In the genomic region with DNA sequence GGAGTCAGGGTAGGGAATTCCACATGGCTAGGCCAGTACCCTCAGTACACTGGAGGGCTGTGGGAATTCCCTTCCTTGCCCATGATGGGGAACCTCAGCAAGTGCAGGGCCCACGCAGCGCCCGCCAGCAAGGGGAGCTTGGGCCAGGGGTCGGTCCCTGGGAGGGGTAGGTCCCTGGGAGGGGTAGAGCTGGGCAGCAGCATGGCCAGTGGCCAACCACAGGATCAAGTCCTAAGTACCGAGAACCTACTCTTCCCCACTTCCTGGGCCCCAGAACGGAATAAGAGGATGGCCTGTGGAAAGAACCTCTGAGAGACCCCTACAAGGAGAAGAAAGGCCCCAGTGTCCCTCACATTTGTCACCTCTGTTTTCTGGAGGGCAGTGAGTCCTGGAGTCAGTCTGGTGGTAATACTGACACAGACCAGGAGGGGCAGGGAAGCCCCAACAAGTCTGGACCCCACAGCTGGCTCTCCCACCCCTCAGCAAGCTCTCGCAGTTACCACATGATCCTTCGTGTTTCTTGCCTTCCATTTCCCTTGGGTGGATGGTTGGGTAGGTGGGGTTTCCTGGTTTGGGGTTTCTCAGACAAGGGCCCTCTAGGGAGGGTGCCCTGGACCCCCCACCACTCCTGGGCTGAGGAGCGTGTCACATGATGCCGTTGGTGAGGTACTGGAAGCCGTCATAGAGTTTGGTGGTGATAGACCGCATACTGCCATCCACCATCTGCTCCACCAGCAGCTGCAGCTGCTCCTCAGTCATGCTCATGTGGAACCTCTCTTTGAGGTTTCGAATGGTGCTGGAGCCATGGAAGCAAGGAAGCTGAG, we compare ENCODE assay signal across 13 cellular contexts. TPM values are rescaled to one million over a fixed set of nuclear protein-coding genes. Genes with fewer than 3 reads are reported as not detected.
DNase-seq lines count a peak whose midpoint lies in the region; ATAC-seq and TF ChIP-seq lines count a peak whose summit lies in the region.
"Had no signal": no experiment of that assay in that cellular context is flagged by ENCODE, and none has a peak within 500 bp of the region (broad histone marks: within the 10 kb centered on the region; RNA-seq: fewer than 3 reads in every experiment).

No MANE protein-coding gene starts in this region.

- H3K27me3 ChIP-seq in SK-N-SH (ENCODE audit: insufficient read depth) (no peaks in the 10 kb centered on the region), gastroesophageal sphincter (no peaks in the 10 kb centered on the region)
- H3K27me3 ChIP-seq: BE2C, esophagus squamous epithelium had no signal

- no peaks in the 10 kb centered on the region for H4K20me1 ChIP-seq in SK-N-SH (ENCODE audit: insufficient read depth)

- no peaks in the 10 kb centered on the region for H3K9me3 ChIP-seq in SK-N-SH
- no peaks in the 10 kb centered on the region for H3K9me3 ChIP-seq in gastroesophageal sphincter
- H3K9me3 ChIP-seq: BE2C, esophagus squamous epithelium had no signal

- H3K4me2 ChIP-seq in SK-N-SH, result no peak overlapping the region

- CTCF ChIA-PET in SK-N-SH (lab: Yijun Ruan, JAX), result interaction anchor here (1.0 to 7.2 kb wide), 4 partner anchors 8 to 48 kb away, joined by 3 to 87 read pairs (median 4); no protein-coding TSS in a partner anchor

- H3K9ac ChIP-seq in SK-N-SH, result no peak overlapping the region

- no peaks in the 10 kb centered on the region for H3K4me1 ChIP-seq in SK-N-SH (ENCODE audit: control insufficient read depth in 1 of 2, insufficient read depth in 2 of 2, low read depth in 1 of 2, low read length in 1 of 2)
- H3K4me1 ChIP-seq in gastroesophageal sphincter, result peaks cover 0 to 19% (median 0%) of the 10 kb centered on the region in 3 donors
- H3K4me1 ChIP-seq: BE2C had no signal

- no peaks in the 10 kb centered on the region for H3K27me3 Mint-ChIP-seq in activated naive CD4-positive, alpha-beta T cell treated with anti-CD3 and anti-CD28 coated beads, Interleukin-2, amount 50 U/mL, for 24 hours
- no peaks in the 10 kb centered on the region for H3K27me3 Mint-ChIP-seq in stimulated activated naive CD8-positive, alpha-beta T cell treated with anti-CD3 and anti-CD28 coated beads, Interleukin-15, amount 100 ng/mL, for 72 hours

- TF ChIP-seq EP300 in SK-N-SH (IDR thresholded peaks at IDR 0.05; ENCODE audit: borderline replicate concordance in 1 of 2, low read depth in 1 of 2, low read length in 1 of 2) (no peak), gastroesophageal sphincter (IDR thresholded peaks at IDR 0.05) (no peak)

- H3K4me3 ChIP-seq in SK-N-SH (ENCODE audit: low read depth in 2 of 2, low read length in 1 of 2), result no peak overlapping the region
- no peak overlapping the region for H3K4me3 ChIP-seq in gastroesophageal sphincter
- H3K4me3 ChIP-seq: esophagus squamous epithelium had no signal

- ATAC-seq in gastroesophageal sphincter (no peak), GM18868 (IDR thresholded peaks at IDR 0.05; ENCODE audit: unreplicated experiment) (no peak)
- ATAC-seq in stimulated activated naive CD8-positive, alpha-beta T cell treated with anti-CD3 and anti-CD28 coated beads, Interleukin-15, amount 100 ng/mL, for 72 hours, result peak; percentile 40

- peaks cover 22 to 76% of the 10 kb centered on the region in 2 experiments for H3K36me3 ChIP-seq in SK-N-SH (replicated peaks in 1 of 2; ENCODE audit: control insufficient read depth in 1 of 2, insufficient read depth in 2 of 2, low read length in 1 of 2)
- H3K36me3 ChIP-seq in gastroesophageal sphincter, result peaks cover 0 to 100% of the 10 kb centered on the region in 2 donors

- POLR2A ChIA-PET in SK-N-SH (lab: Yijun Ruan, JAX), result interaction anchor here (1.1 kb wide), 1 partner anchor 11 kb away, joined by 3 read pairs; no protein-coding TSS in a partner anchor

- no peak overlapping the region for H2AFZ ChIP-seq in SK-N-SH (ENCODE audit: low read depth)

- no peak for TF ChIP-seq POLR2A in gastroesophageal sphincter (IDR thresholded peaks at IDR 0.05)

- H3K9me3 Mint-ChIP-seq in activated naive CD4-positive, alpha-beta T cell treated with anti-CD3 and anti-CD28 coated beads, Interleukin-2, amount 50 U/mL, for 24 hours, result no peaks in the 10 kb centered on the region
- H3K9me3 Mint-ChIP-seq in stimulated activated naive CD8-positive, alpha-beta T cell treated with anti-CD3 and anti-CD28 coated beads, Interleukin-15, amount 100 ng/mL, for 72 hours, result no peaks in the 10 kb centered on the region

- TF ChIP-seq CTCF in SK-N-SH (IDR thresholded peaks at IDR 0.05) (no peak), gastroesophageal sphincter (IDR thresholded peaks at IDR 0.05) (no peak)

- H3K9me2 ChIP-seq in SK-N-SH, result no peaks in the 10 kb centered on the region

- no peak for DNase-seq in activated naive CD4-positive, alpha-beta T cell treated with anti-CD3 and anti-CD28 coated beads, Interleukin-2, amount 50 U/mL, for 16 hours
- DNase-seq in SK-N-SH, result peak; percentile 45
- DNase-seq in stimulated activated naive CD8-positive, alpha-beta T cell treated with anti-CD3 and anti-CD28 coated beads, Interleukin-15, amount 100 ng/mL, for 72 hours, result no peak
- DNase-seq in RKO (ENCODE audit: low spot score), result no peak
- DNase-seq in epidermal melanocyte (ENCODE audit: insufficient read length, low spot score), result no peak
- DNase-seq: activated CD4-positive, CD25-positive, alpha-beta regulatory T cell; BE2C; esophagus squamous epithelium; kidney; NCI-H1048 had no signal

- H3K36me3 Mint-ChIP-seq in activated naive CD4-positive, alpha-beta T cell treated with anti-CD3 and anti-CD28 coated beads, Interleukin-2, amount 50 U/mL, for 24 hours, result peaks cover 4% of the 10 kb centered on the region

- peaks cover 15% of the 10 kb centered on the region; the same call in 1 of the 2 replicates for H3K79me2 ChIP-seq in SK-N-SH (ENCODE audit: insufficient read depth)

- H3K4me3 Mint-ChIP-seq in activated naive CD4-positive, alpha-beta T cell treated with anti-CD3 and anti-CD28 coated beads, Interleukin-2, amount 50 U/mL, for 24 hours, result no peak overlapping the region
- no peak overlapping the region for H3K4me3 Mint-ChIP-seq in stimulated activated naive CD8-positive, alpha-beta T cell treated with anti-CD3 and anti-CD28 coated beads, Interleukin-15, amount 100 ng/mL, for 72 hours

- H3F3A ChIP-seq in SK-N-SH (replicated peaks; ENCODE audit: insufficient read depth), result peaks cover 2% of the 10 kb centered on the region

- H3K4me1 Mint-ChIP-seq in activated naive CD4-positive, alpha-beta T cell treated with anti-CD3 and anti-CD28 coated beads, Interleukin-2, amount 50 U/mL, for 24 hours, result peaks cover 9% of the 10 kb centered on the region
- peaks cover 33% of the 10 kb centered on the region for H3K4me1 Mint-ChIP-seq in stimulated activated naive CD8-positive, alpha-beta T cell treated with anti-CD3 and anti-CD28 coated beads, Interleukin-15, amount 100 ng/mL, for 72 hours

- WGBS in SK-N-SH (ENCODE audit: low lambda C conversion rate), result 98% methylated on average over 12 of the region's 13 CpGs
- WGBS in gastroesophageal sphincter (ENCODE audit: low coverage in 1 of 2), 2 donors, result 80 to 90% methylated on average over 1 to 3 of the region's 13 CpGs

- TF ChIP-seq RAD21 in SK-N-SH (IDR thresholded peaks at IDR 0.05; ENCODE audit: low read length), result no peak

- H3K27ac Mint-ChIP-seq in activated naive CD4-positive, alpha-beta T cell treated with anti-CD3 and anti-CD28 coated beads, Interleukin-2, amount 50 U/mL, for 24 hours, result peak overlapping the region; percentile 51
- H3K27ac Mint-ChIP-seq in stimulated activated naive CD8-positive, alpha-beta T cell treated with anti-CD3 and anti-CD28 coated beads, Interleukin-15, amount 100 ng/mL, for 72 hours, result peak overlapping the region; percentile 51 to 63

- H3K27ac ChIP-seq in SK-N-SH (ENCODE audit: low read depth in 2 of 2, low read length in 1 of 2), result no peak overlapping the region
- H3K27ac ChIP-seq in gastroesophageal sphincter, result peak overlapping the region in 3 of 4 donors; percentile 9 to 44 (median 32)
- H3K27ac ChIP-seq: esophagus squamous epithelium had no signal

TF ChIP-seq in SK-N-SH, 30 proteins besides CTCF, POLR2A, EP300 and RAD21:
- TF ChIP-seq, protein P1, sequence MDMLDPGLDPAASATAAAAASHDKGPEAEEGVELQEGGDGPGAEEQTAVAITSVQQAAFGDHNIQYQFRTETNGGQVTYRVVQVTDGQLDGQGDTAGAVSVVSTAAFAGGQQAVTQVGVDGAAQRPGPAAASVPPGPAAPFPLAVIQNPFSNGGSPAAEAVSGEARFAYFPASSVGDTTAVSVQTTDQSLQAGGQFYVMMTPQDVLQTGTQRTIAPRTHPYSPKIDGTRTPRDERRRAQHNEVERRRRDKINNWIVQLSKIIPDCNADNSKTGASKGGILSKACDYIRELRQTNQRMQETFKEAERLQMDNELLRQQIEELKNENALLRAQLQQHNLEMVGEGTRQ (IDR thresholded peaks at IDR 0.05; ENCODE audit: borderline replicate concordance, low read depth, low read length), result no peak
- peak; percentile 12 for TF ChIP-seq POLR2AphosphoS5 (IDR thresholded peaks at IDR 0.05; ENCODE audit: low read depth, low read length)

RNA-seq across cellular contexts. Expression of gene ZNF687, which starts 10.3 kb away (rescaled TPM):
- 14.6 and 15.8 TPM in 2 replicates for polyA plus RNA-seq in SK-N-SH (2012; rRNA removed)
- polyA plus RNA-seq in SK-N-SH (2012; cell fraction: cytosol; rRNA removed), result 3.9 and 6.8 TPM in 2 replicates
- polyA plus RNA-seq in SK-N-SH (2012; cell fraction: nucleus; rRNA removed), result 23.5 and 29.2 TPM in 2 replicates
- 10 to 100 TPM; 18.4 to 27.6 (median 24.4) TPM for total RNA-seq in gastroesophageal sphincter

RNA-seq across cellular contexts. Expression of gene PI4KB, which starts 34.8 kb away (rescaled TPM):
- 62.9 and 76.6 TPM in 2 replicates for polyA plus RNA-seq in SK-N-SH (2012; rRNA removed)
- polyA plus RNA-seq in SK-N-SH (2012; cell fraction: cytosol; rRNA removed), result 37.1 and 54.0 TPM in 2 replicates
- polyA plus RNA-seq in SK-N-SH (2012; cell fraction: nucleus; rRNA removed), result 90.1 and 105 TPM in 2 replicates
- 100 to 1,000 TPM in 2 of 4 donors, 10 to 100 TPM in 2; 95.0 to 104 (median 97.9) TPM for total RNA-seq in gastroesophageal sphincter

RNA-seq across cellular contexts. Expression of gene PSMD4, which starts 37.9 kb away (rescaled TPM):
- 419 and 518 TPM in 2 replicates for polyA plus RNA-seq in SK-N-SH (2012; rRNA removed)
- 388 and 427 TPM in 2 replicates for polyA plus RNA-seq in SK-N-SH (2012; cell fraction: cytosol; rRNA removed)
- 294 and 298 TPM in 2 replicates for polyA plus RNA-seq in SK-N-SH (2012; cell fraction: nucleus; rRNA removed)
- total RNA-seq in gastroesophageal sphincter, result 100 to 1,000 TPM; 163 to 184 (median 171) TPM

RNA-seq across cellular contexts. Expression of gene RFX5, which starts 54.6 kb away (rescaled TPM):
- 29.1 and 49.0 TPM in 2 replicates for polyA plus RNA-seq in SK-N-SH (2012; rRNA removed)
- polyA plus RNA-seq in SK-N-SH (2012; cell fraction: cytosol; rRNA removed), result 31.1 and 32.7 TPM in 2 replicates
- 70.3 and 111 TPM in 2 replicates for polyA plus RNA-seq in SK-N-SH (2012; cell fraction: nucleus; rRNA removed)
- total RNA-seq in gastroesophageal sphincter, result 10 to 100 TPM; 32.6 to 66.1 (median 44.5) TPM

Comparison
In these comparisons a context has a peak if more than half of its experiments do, and no peak if none do; other contexts are left out.
1. H3K27ac ChIP-seq: peak in gastroesophageal sphincter (3 of 4); none in SK-N-SH (0 of 2).